Comparison of ENCODE assay signal across 8 cellular contexts in genomic region chr11:36258730-36259360, GRCh38. TPM values are rescaled to one million over a fixed set of nuclear protein-coding genes. Genes with fewer than 3 reads are reported as not detected.
A peak's percentile ranks its signal among the peaks of the same experiment; 100 is the strongest.
DNase-seq lines count a peak whose midpoint lies in the region; ATAC-seq lines count a peak whose summit lies in the region.

No MANE protein-coding gene starts in this region.

- intact Hi-C loops in left ventricle myocardium superior (cut with micrococcal nuclease): no loop called here
- intact Hi-C loops in sciatic nerve (cut with DNase I): no loop called here

- ATAC-seq in left ventricle myocardium superior: peak; percentile 90
- ATAC-seq in sciatic nerve: peak; percentile 93
- ATAC-seq in GM19395 (IDR thresholded peaks at IDR 0.05; ENCODE audit: unreplicated experiment): no peak
- no peak for ATAC-seq in HG02840 (IDR thresholded peaks at IDR 0.05; ENCODE audit: low FRiP score, unreplicated experiment)

- H3K4me3 ChIP-seq in H7 (ENCODE audit: insufficient read depth, low read depth, low read length): no peak overlapping the region

- no peaks in the 10 kb centered on the region for H3K27me3 ChIP-seq in H7 (ENCODE audit: control insufficient read depth, insufficient read depth, low read length)

- H3K36me3 ChIP-seq in H7 (replicated peaks; ENCODE audit: control insufficient read depth, insufficient read depth, low read length): no peaks in the 10 kb centered on the region

- DNase-seq in COLO668 (lab: John Stamatoyannopoulos, UW; ENCODE audit: unreplicated experiment): peak; percentile 43
- DNase-seq in H7: peak; percentile 86
- DNase-seq in NCI-H748 treated with DMSO at 0.1 percent for 48 hours (lab: John Stamatoyannopoulos, UW): peak; percentile 57
- peak; percentile 29 for DNase-seq in amniotic stem cell (lab: John Stamatoyannopoulos, UW)
- peak; percentile 48 for DNase-seq in left ventricle myocardium superior
- DNase-seq in sciatic nerve (ENCODE audit: low spot score): peak; percentile 73

RNA-seq across cellular contexts. Expression of gene COMMD9, which starts 30.4 kb away (rescaled TPM):
- total RNA-seq in H7 (2014; rRNA removed; shearing (Covaris generic)): 34.4 and 35.4 TPM in 2 replicates
- total RNA-seq in left ventricle myocardium superior (59.7 TPM), sciatic nerve (35.8 TPM)

RNA-seq across cellular contexts. Expression of gene PRR5L, which starts 37.2 kb away (rescaled TPM):
- 5.8 and 6.9 TPM in 2 replicates for total RNA-seq in H7 (2014; rRNA removed; shearing (Covaris generic))
- total RNA-seq in left ventricle myocardium superior (1.6 TPM), sciatic nerve (28.6 TPM)

Comparison
In these comparisons a context has a peak if more than half of its experiments do, and no peak if none do; other contexts are left out.
1. DNase-seq: peak in every context shown above with its lines; median percentile 86 in H7; 73 in sciatic nerve; 57 in NCI-H748 treated with DMSO at 0.1 percent for 48 hours; 48 in left ventricle myocardium superior; 43 in COLO668; 29 in amniotic stem cell.
2. ATAC-seq: peak in left ventricle myocardium superior (single experiment) and sciatic nerve (single experiment); none in GM19395 (single experiment) and HG02840 (single experiment).